In the genomic region with DNA sequence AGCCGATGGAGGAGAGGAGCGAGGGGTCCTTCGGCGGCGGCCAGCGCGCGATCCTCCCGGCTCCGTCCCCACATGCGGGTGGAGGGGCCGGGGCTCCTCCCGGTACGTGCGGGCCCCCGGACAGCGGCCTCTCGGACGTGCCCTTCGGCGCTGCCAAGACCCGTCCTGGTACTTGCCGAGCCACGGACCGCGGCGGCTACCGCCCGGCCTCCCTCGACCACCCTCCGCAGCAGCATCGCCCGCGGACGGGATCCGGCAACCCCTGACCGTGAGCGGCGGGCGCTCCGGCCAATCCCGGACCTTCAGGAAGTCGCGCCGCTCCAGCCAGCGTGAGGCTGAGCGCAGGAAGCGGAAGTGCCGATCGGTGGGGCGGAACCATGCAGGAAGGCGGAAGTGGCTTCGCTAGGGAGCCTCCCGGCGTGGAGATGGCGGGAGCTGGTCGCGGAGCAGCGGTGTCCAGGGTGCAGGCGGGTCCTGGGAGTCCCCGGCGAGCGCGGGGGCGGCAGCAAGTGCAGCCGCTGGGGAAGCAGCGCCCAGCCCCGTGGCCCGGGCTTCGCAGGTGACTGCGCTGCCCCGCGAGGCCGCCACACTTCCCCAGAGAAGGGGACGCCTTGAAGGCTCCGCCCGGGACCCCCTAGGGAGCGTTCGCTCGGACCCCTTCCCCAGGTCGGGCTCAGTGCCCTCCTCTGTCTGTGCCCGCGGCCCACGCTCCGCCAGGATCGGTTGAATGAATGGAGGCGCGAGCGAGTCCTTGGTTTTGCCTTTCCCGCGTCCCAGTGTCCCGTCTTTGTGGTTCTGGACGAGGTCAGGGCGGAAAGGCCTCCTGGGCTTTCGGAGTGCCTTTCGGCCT, we compare ENCODE assay signal across 8 cellular contexts. TPM values are rescaled to one million over a fixed set of nuclear protein-coding genes. Genes with fewer than 3 reads are reported as not detected.
DNase-seq lines count a peak whose midpoint lies in the region; ATAC-seq, FAIRE-seq and TF ChIP-seq lines count a peak whose summit lies in the region.

A gene with protein sequence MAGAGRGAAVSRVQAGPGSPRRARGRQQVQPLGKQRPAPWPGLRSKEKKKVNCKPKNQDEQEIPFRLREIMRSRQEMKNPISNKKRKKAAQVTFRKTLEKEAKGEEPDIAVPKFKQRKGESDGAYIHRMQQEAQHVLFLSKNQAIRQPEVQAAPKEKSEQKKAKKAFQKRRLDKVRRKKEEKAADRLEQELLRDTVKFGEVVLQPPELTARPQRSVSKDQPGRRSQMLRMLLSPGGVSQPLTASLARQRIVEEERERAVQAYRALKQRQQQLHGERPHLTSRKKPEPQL (plus strand): TSS at position 396 of the 850 bp plus-strand sequence. CDS start 30 bp downstream, at position 426.
Gene OXLD1, minus strand, starts transcription at position 264 of the 850 bp plus-strand sequence. Its CDS starts 28 bp downstream, at position 236.

- peak within 1 kb of the TSS; percentile 86 for H2BK5ac ChIP-seq in trophoblast cell (ENCODE audit: low read depth, low read length, poor library complexity)

- peak within 1 kb of the TSS; percentile 96 for H3K4me2 ChIP-seq in trophoblast cell (ENCODE audit: low read length)

- peak within 1 kb of the TSS; percentile 82 for H2AFZ ChIP-seq in trophoblast cell (ENCODE audit: insufficient read depth, low read length, poor library complexity)

- H4K12ac ChIP-seq in trophoblast cell (ENCODE audit: low read depth, low read length), result peak within 1 kb of the TSS; percentile 96

- intact Hi-C loops in cardiac septum (cut with DNase I) (loop anchor here (2.0 kb wide), 1 partner anchor 30 kb away; the partner anchor contains the start of genes NPLOC4 and TSPAN10), transverse colon (cut with DNase I; ENCODE audit: low total_unique reads) (no loop called here)

- in situ Hi-C loops in transverse colon (cut with MboI; ENCODE audit: low pct_ligation_motif_present in 1 of 4, low pct_unique_long_range_greater_than_20kb in 1 of 4, low sequenced_read_pairs in 3 of 4), result no loop called here

- peaks cover 35% of the 10 kb centered on the region for H3K36me3 Mint-ChIP-seq in activated naive CD8-positive, alpha-beta T cell treated with anti-CD3 and anti-CD28 coated beads, Interleukin-2, amount 50 U/mL, for 24 hours (ENCODE audit: low read depth)

- H3K18ac ChIP-seq in trophoblast cell (ENCODE audit: low read length), result peak within 1 kb of the TSS; percentile 89

- H2BK120ac ChIP-seq in trophoblast cell (ENCODE audit: insufficient read depth, low read length, poor library complexity), result peak within 1 kb of the TSS; percentile 85

- peak; percentile 97 for TF ChIP-seq POLR2A in GM12891 (IDR thresholded peaks at IDR 0.05; ENCODE audit: low read depth, low read length)
- TF ChIP-seq POLR2A in transverse colon (IDR thresholded peaks at IDR 0.05), result peak; percentile 88

- peak; percentile 98 for FAIRE-seq in GM12891 (lab: Jason Lieb, UNC)

- H2AK5ac ChIP-seq in trophoblast cell (ENCODE audit: low read length), result peak within 1 kb of the TSS; percentile 99

- peak within 1 kb of the TSS; percentile 92 for H3K4ac ChIP-seq in trophoblast cell (ENCODE audit: low read depth, low read length)

- H3K9me3 Mint-ChIP-seq in activated naive CD8-positive, alpha-beta T cell treated with anti-CD3 and anti-CD28 coated beads, Interleukin-2, amount 50 U/mL, for 24 hours, result no peaks in the 10 kb centered on the region

- H3K27me3 ChIP-seq in trophoblast cell (ENCODE audit: insufficient read depth, low read length) (no peaks in the 10 kb centered on the region), transverse colon (no peaks in the 10 kb centered on the region)

- H3K23ac ChIP-seq in trophoblast cell (ENCODE audit: low read length), result no peak within 1 kb of the TSS

- peak within 1 kb of the TSS; percentile 97 for H3K4me3 Mint-ChIP-seq in activated naive CD8-positive, alpha-beta T cell treated with anti-CD3 and anti-CD28 coated beads, Interleukin-2, amount 50 U/mL, for 24 hours

- peak within 1 kb of the TSS; percentile 95 for H4K8ac ChIP-seq in trophoblast cell (ENCODE audit: low read depth, low read length)

- peak within 1 kb of the TSS; percentile 85 for H3K9ac ChIP-seq in trophoblast cell (ENCODE audit: low read length)

- H3K36me3 ChIP-seq in trophoblast cell (ENCODE audit: control insufficient read depth in 1 of 2, insufficient read depth in 2 of 2, low read length in 2 of 2) (peaks cover 23 to 32% of the 10 kb centered on the region in 2 experiments), transverse colon (peaks cover 0 to 6% (median 2%) of the 10 kb centered on the region in 4 donors)

- H3K27ac Mint-ChIP-seq in activated naive CD8-positive, alpha-beta T cell treated with anti-CD3 and anti-CD28 coated beads, Interleukin-2, amount 50 U/mL, for 24 hours, result peak within 1 kb of the TSS; percentile 98

- H3K9me3 ChIP-seq in trophoblast cell (ENCODE audit: insufficient read depth, low read depth, low read length), result peaks cover 2% of the 10 kb centered on the region
- no peaks in the 10 kb centered on the region for H3K9me3 ChIP-seq in transverse colon

- H3K4me1 ChIP-seq in trophoblast cell (ENCODE audit: control insufficient read depth in 1 of 2, insufficient read depth in 2 of 2, low read length in 2 of 2) (peaks cover 16 to 18% of the 10 kb centered on the region in 2 experiments), transverse colon (peaks cover 10 to 22% (median 20%) of the 10 kb centered on the region in 4 donors)

- H3K14ac ChIP-seq in trophoblast cell (ENCODE audit: low read length), result peak within 1 kb of the TSS; percentile 94

- H3K4me3 ChIP-seq in trophoblast cell (ENCODE audit: low read depth, low read length) (peak within 1 kb of the TSS; percentile 81), transverse colon (peak within 1 kb of the TSS; percentile 95 to 98 (median 96))

- whole genome bisulfite sequencing in trophoblast cell (ENCODE audit: extremely low coverage, insufficient coverage, insufficient read length), result no CpG with 5 or more reads among the region's 96 CpGs
- 1% methylated on average over 66 of the region's 96 CpGs; no CpG with 5 or more reads in 1 of the 2 donors for WGBS in transverse colon (ENCODE audit: low coverage in 1 of 2), 2 donors

- TF ChIP-seq CTCF in transverse colon (IDR thresholded peaks at IDR 0.05), result no peak

- peak; percentile 94 for ATAC-seq in HG02798 (IDR thresholded peaks at IDR 0.05; ENCODE audit: poor library complexity, unreplicated experiment)
- ATAC-seq in activated naive CD8-positive, alpha-beta T cell treated with anti-CD3 and anti-CD28 coated beads, Interleukin-2, amount 50 U/mL, for 24 hours, result peak; percentile 95

- no peaks in the 10 kb centered on the region for H3K27me3 Mint-ChIP-seq in activated naive CD8-positive, alpha-beta T cell treated with anti-CD3 and anti-CD28 coated beads, Interleukin-2, amount 50 U/mL, for 24 hours

- H3K27ac ChIP-seq in trophoblast cell (ENCODE audit: low read depth, low read length), result peak within 1 kb of the TSS; percentile 58
- H3K27ac ChIP-seq in transverse colon, result peak within 1 kb of the TSS; percentile 90 to 94 (median 92)

- peaks cover 13% of the 10 kb centered on the region for H3K79me2 ChIP-seq in trophoblast cell (ENCODE audit: control insufficient read depth, insufficient read depth, low read length, poor library complexity)

- H3K79me1 ChIP-seq in trophoblast cell (ENCODE audit: low read length), result peaks cover 11% of the 10 kb centered on the region

- peaks cover 52% of the 10 kb centered on the region for H3K4me1 Mint-ChIP-seq in activated naive CD8-positive, alpha-beta T cell treated with anti-CD3 and anti-CD28 coated beads, Interleukin-2, amount 50 U/mL, for 24 hours

- H2BK12ac ChIP-seq in trophoblast cell (ENCODE audit: low read length), result no peak within 1 kb of the TSS

- H4K91ac ChIP-seq in trophoblast cell (ENCODE audit: low read depth, low read length), result peak within 1 kb of the TSS; percentile 95

- no peak for TF ChIP-seq EP300 in transverse colon (IDR thresholded peaks at IDR 0.05; ENCODE audit: low read depth)

- DNase-seq in GM12891 (ENCODE audit: insufficient read length, low spot score), result peak; percentile 98
- peak; percentile 96 for DNase-seq in NCI-H1436 (lab: John Stamatoyannopoulos, UW)
- peak; percentile 94 for DNase-seq in SW480 (ENCODE audit: low spot score)
- peak; percentile 96 for DNase-seq in activated naive CD8-positive, alpha-beta T cell treated with anti-CD3 and anti-CD28 coated beads, Interleukin-2, amount 50 U/mL, for 24 hours
- DNase-seq in cardiac septum (ENCODE audit: low spot score), result peak; percentile 97
- DNase-seq in trophoblast cell, result peak; percentile 96 to 98
- DNase-seq in transverse colon, result peak; percentile 97

TF ChIP-seq in GM12891, 5 proteins besides CTCF, POLR2A, EP300 and RAD21:
- TF ChIP-seq POU2F2 (IDR thresholded peaks at IDR 0.05; ENCODE audit: low read depth, low read length) (peak; percentile 67; the same call in 1 of the 2 replicates), TAF1 (IDR thresholded peaks at IDR 0.05; ENCODE audit: low read depth, low read length) (peak; percentile 94), PAX5 (IDR thresholded peaks at IDR 0.05; ENCODE audit: insufficient read depth, low read length, severe bottlenecking) (peak; percentile 39), POLR2AphosphoS5 (IDR thresholded peaks at IDR 0.05; ENCODE audit: low read depth, low read length) (peak; percentile 97), SPI1 (IDR thresholded peaks at IDR 0.05; ENCODE audit: low read depth, low read length) (peak; percentile 90)

RNA-seq across cellular contexts. Expression of the first gene that starts in this region (rescaled TPM):
- 23.9 TPM for polyA plus RNA-seq in GM12891 (2012; ENCODE audit: low read depth, missing spikeins)
- 8.2 TPM for total RNA-seq in cardiac septum
- polyA plus RNA-seq in trophoblast cell (2013), result 23.6 and 24.3 TPM in 2 replicates
- total RNA-seq in transverse colon, result 10 to 100 TPM in 3 of 4 donors, 1 to 10 TPM in 1; 7.6 to 21.3 (median 13.5) TPM

RNA-seq across cellular contexts. Expression of gene OXLD1, which starts in this region (rescaled TPM):
- 47.8 TPM for polyA plus RNA-seq in GM12891 (2012; ENCODE audit: low read depth, missing spikeins)
- 17.9 TPM for total RNA-seq in cardiac septum
- 19.2 and 20.7 TPM in 2 replicates for polyA plus RNA-seq in trophoblast cell (2013)
- 10 to 100 TPM; 21.4 to 63.6 (median 41.2) TPM for total RNA-seq in transverse colon

Comparison
In these comparisons a context has a peak if more than half of its experiments do, and no peak if none do; other contexts are left out.
1. Peak in every context shown above with its lines: DNase-seq, ATAC-seq, H3K4me3 ChIP-seq and H3K27ac ChIP-seq.